Comparison of ENCODE assay signal across 1 cellular context in the genomic region with DNA sequence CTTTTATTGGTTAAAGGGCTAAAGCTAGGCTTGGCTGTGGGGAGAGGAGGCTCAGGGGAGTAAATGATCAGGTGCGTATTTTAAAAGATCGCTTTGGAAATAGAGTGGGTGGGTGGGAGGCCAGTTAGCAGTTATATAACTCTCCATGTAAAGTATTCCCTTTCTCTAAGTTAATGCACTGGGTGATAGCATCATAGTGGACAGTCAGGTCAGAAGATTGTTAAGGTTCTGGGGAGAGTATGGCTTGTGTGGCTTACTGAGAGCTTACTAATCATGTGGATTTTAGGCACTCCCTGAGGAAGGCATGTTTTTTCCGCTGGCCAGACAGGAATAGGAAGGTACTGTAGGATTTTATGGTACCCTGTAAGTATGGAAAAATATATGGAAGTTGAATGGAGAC.
TF ChIP-seq lines count a peak whose summit lies in the region.

No MANE protein-coding gene starts in this region.

TF ChIP-seq in HepG2, 621 proteins besides CTCF, POLR2A, EP300 and RAD21:
- TF ChIP-seq ZNF326 (CRISPR knock-in tag; IDR thresholded peaks at IDR 0.05; ENCODE audit: borderline replicate concordance), result no peak
- TF ChIP-seq GLI4 (CRISPR knock-in tag; IDR thresholded peaks at IDR 0.05; ENCODE audit: borderline replicate concordance), result no peak
- no peak for TF ChIP-seq ASH2L (IDR thresholded peaks at IDR 0.05; ENCODE audit: insufficient read length, low read depth, low read length)
- no peak for TF ChIP-seq ZNF761 (CRISPR knock-in tag; conservative IDR thresholded peaks at IDR 0.05)
- TF ChIP-seq, protein P1, sequence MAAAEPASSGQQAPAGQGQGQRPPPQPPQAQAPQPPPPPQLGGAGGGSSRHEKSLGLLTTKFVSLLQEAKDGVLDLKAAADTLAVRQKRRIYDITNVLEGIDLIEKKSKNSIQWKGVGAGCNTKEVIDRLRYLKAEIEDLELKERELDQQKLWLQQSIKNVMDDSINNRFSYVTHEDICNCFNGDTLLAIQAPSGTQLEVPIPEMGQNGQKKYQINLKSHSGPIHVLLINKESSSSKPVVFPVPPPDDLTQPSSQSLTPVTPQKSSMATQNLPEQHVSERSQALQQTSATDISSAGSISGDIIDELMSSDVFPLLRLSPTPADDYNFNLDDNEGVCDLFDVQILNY (CRISPR knock-in tag; conservative IDR thresholded peaks at IDR 0.05), result no peak
- TF ChIP-seq ARID2 (CRISPR knock-in tag; IDR thresholded peaks at IDR 0.05; ENCODE audit: borderline replicate concordance), result no peak
- no peak for TF ChIP-seq MIXL1 (CRISPR knock-in tag; IDR thresholded peaks at IDR 0.05)
- no peak for TF ChIP-seq HES4 (CRISPR knock-in tag; IDR thresholded peaks at IDR 0.05; ENCODE audit: borderline replicate concordance)
- TF ChIP-seq KDM3A (CRISPR knock-in tag; IDR thresholded peaks at IDR 0.05; ENCODE audit: low read depth), result no peak
- no peak for TF ChIP-seq CC2D1A (CRISPR knock-in tag; IDR thresholded peaks at IDR 0.05)
- no peak for TF ChIP-seq ADNP (CRISPR knock-in tag; IDR thresholded peaks at IDR 0.05)
- TF ChIP-seq, protein P2, sequence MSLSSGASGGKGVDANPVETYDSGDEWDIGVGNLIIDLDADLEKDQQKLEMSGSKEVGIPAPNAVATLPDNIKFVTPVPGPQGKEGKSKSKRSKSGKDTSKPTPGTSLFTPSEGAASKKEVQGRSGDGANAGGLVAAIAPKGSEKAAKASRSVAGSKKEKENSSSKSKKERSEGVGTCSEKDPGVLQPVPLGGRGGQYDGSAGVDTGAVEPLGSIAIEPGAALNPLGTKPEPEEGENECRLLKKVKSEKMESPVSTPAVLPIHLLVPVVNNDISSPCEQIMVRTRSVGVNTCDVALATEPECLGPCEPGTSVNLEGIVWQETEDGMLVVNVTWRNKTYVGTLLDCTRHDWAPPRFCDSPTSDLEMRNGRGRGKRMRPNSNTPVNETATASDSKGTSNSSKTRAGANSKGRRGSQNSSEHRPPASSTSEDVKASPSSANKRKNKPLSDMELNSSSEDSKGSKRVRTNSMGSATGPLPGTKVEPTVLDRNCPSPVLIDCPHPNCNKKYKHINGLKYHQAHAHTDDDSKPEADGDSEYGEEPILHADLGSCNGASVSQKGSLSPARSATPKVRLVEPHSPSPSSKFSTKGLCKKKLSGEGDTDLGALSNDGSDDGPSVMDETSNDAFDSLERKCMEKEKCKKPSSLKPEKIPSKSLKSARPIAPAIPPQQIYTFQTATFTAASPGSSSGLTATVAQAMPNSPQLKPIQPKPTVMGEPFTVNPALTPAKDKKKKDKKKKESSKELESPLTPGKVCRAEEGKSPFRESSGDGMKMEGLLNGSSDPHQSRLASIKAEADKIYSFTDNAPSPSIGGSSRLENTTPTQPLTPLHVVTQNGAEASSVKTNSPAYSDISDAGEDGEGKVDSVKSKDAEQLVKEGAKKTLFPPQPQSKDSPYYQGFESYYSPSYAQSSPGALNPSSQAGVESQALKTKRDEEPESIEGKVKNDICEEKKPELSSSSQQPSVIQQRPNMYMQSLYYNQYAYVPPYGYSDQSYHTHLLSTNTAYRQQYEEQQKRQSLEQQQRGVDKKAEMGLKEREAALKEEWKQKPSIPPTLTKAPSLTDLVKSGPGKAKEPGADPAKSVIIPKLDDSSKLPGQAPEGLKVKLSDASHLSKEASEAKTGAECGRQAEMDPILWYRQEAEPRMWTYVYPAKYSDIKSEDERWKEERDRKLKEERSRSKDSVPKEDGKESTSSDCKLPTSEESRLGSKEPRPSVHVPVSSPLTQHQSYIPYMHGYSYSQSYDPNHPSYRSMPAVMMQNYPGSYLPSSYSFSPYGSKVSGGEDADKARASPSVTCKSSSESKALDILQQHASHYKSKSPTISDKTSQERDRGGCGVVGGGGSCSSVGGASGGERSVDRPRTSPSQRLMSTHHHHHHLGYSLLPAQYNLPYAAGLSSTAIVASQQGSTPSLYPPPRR (CRISPR knock-in tag; IDR thresholded peaks at IDR 0.05; ENCODE audit: borderline replicate concordance), result no peak
- no peak for TF ChIP-seq RARA (CRISPR knock-in tag; IDR thresholded peaks at IDR 0.05)
- TF ChIP-seq ZKSCAN5 (CRISPR knock-in tag; IDR thresholded peaks at IDR 0.05), result no peak
- no peak for TF ChIP-seq ZNF451 (CRISPR knock-in tag; IDR thresholded peaks at IDR 0.05)
- no peak for TF ChIP-seq ZNF7 (CRISPR knock-in tag; IDR thresholded peaks at IDR 0.05)
- TF ChIP-seq JUND (CRISPR knock-in tag; IDR thresholded peaks at IDR 0.05), result no peak
- no peak for TF ChIP-seq ONECUT2 (CRISPR knock-in tag; IDR thresholded peaks at IDR 0.05)
- no peak for TF ChIP-seq ZMYM4 (CRISPR knock-in tag; IDR thresholded peaks at IDR 0.05)
TF ChIP-seq in HepG2: peak in this region for 0.
